ENCODE assay signal across 20 cellular contexts in the genomic region with DNA sequence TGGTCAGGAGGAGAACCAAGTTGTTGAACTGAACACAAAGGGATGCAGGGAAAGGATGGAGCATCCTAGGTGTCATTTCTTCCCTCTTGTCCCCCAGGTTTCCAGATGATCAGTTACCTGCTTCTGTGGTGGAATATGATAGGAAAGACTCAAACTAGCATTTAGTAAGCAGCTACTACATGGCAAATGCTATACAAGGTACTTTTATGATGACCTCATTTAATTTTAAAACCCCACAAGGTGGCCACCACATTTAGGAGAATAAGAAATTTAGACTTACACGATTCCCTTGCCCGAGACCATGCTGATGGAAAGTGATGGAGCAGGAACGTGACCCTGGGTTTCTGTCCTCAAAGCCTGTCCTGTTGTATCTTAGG. TPM values are rescaled to one million over a fixed set of nuclear protein-coding genes. Genes with fewer than 3 reads are reported as not detected.
DNase-seq lines count a peak whose midpoint lies in the region; ATAC-seq, FAIRE-seq and TF ChIP-seq lines count a peak whose summit lies in the region.
"Had no signal": no experiment of that assay in that cellular context is flagged by ENCODE, and none has a peak within 500 bp of the region (broad histone marks: within the 10 kb centered on the region; RNA-seq: fewer than 3 reads in every experiment).

No MANE protein-coding gene starts in this region.

- POLR2A ChIA-PET in MCF 10A (lab: Yijun Ruan, JAX) = interaction anchor here (0.7 kb wide), 1 partner anchor 26 kb away, joined by 3 read pairs; no protein-coding TSS in a partner anchor

- no TSS peak for BruUV-seq in MCF 10A (replicated peaks; lab: Mats Ljungman, UMichigan)

- no peak for FAIRE-seq in GM19239 (lab: Jason Lieb, UNC)
- FAIRE-seq: small intestine had no signal

- peak overlapping the region; percentile 78 for H3K4me3 Mint-ChIP-seq in T-helper 2 cell treated with Interferon-gamma antibody and Interleukin-4, amounts not matched to agents 5 μg/mL and 100 μg/mL, for 36 hours
- no peak overlapping the region for H3K4me3 Mint-ChIP-seq in central memory CD8-positive, alpha-beta T cell
- H3K4me3 Mint-ChIP-seq in MCF 10A (ENCODE audit: unreplicated experiment) = no peak overlapping the region
- H3K4me3 Mint-ChIP-seq: neural progenitor cell had no signal

- H3K9me3 Mint-ChIP-seq in T-helper 2 cell treated with Interferon-gamma antibody and Interleukin-4, amounts not matched to agents 5 μg/mL and 100 μg/mL, for 36 hours = no peaks in the 10 kb centered on the region
- H3K9me3 Mint-ChIP-seq in central memory CD8-positive, alpha-beta T cell = no peaks in the 10 kb centered on the region
- no peaks in the 10 kb centered on the region for H3K9me3 Mint-ChIP-seq in MCF 10A (ENCODE audit: unreplicated experiment)
- H3K9me3 Mint-ChIP-seq: neural progenitor cell had no signal

- no peak for DNase-seq in T-helper 2 cell treated with Interferon-gamma antibody and Interleukin-4, amounts not matched to agents 5 μg/mL and 100 μg/mL, for 36 hours (ENCODE audit: low spot score)
- DNase-seq in T-helper 2 cell (no peak), MCF 10A (ENCODE audit: unreplicated experiment) (no peak), AG20443 (ENCODE audit: low spot score) (no peak), GM19239 (ENCODE audit: insufficient read length, low spot score) (no peak)
- DNase-seq in central memory CD8-positive, alpha-beta T cell (ENCODE audit: low spot score in 2 of 2) = no peak
- DNase-seq: 8988T, activated gamma-delta T cell treated with Interleukin-2 at 50 U/mL for 16 hours, Caco-2, cerebellar nuclear complex, hippocampal formation, NCI-H1417, NCI-H524 treated with DMSO at 0.1 percent for 48 hours, SHP77, small intestine, transverse colon, WERI-Rb-1 had no signal

- no peak for TF ChIP-seq CTCF in MCF 10A (IDR thresholded peaks at IDR 0.05; ENCODE audit: unreplicated experiment)

- peaks cover 36% of the 10 kb centered on the region for H3K36me3 Mint-ChIP-seq in T-helper 2 cell treated with Interferon-gamma antibody and Interleukin-4, amounts not matched to agents 5 μg/mL and 100 μg/mL, for 36 hours (ENCODE audit: low read depth)
- H3K36me3 Mint-ChIP-seq in central memory CD8-positive, alpha-beta T cell (ENCODE audit: insufficient read depth) = no peaks in the 10 kb centered on the region
- H3K36me3 Mint-ChIP-seq in MCF 10A (ENCODE audit: insufficient read depth, unreplicated experiment) = no peaks in the 10 kb centered on the region
- H3K36me3 Mint-ChIP-seq: neural progenitor cell had no signal

- H3K4me1 Mint-ChIP-seq in T-helper 2 cell treated with Interferon-gamma antibody and Interleukin-4, amounts not matched to agents 5 μg/mL and 100 μg/mL, for 36 hours (ENCODE audit: low read depth) = peaks cover 64% of the 10 kb centered on the region
- peaks cover 29% of the 10 kb centered on the region for H3K4me1 Mint-ChIP-seq in central memory CD8-positive, alpha-beta T cell
- H3K4me1 Mint-ChIP-seq in MCF 10A (ENCODE audit: insufficient read depth, unreplicated experiment) = no peaks in the 10 kb centered on the region
- H3K4me1 Mint-ChIP-seq: neural progenitor cell had no signal

- H3K27ac Mint-ChIP-seq in T-helper 2 cell treated with Interferon-gamma antibody and Interleukin-4, amounts not matched to agents 5 μg/mL and 100 μg/mL, for 36 hours = peak overlapping the region; percentile 99
- peak overlapping the region; percentile 71 for H3K27ac Mint-ChIP-seq in central memory CD8-positive, alpha-beta T cell (ENCODE audit: low read depth)
- no peak overlapping the region for H3K27ac Mint-ChIP-seq in MCF 10A (ENCODE audit: low read depth, unreplicated experiment)
- H3K27ac Mint-ChIP-seq: neural progenitor cell had no signal

- ATAC-seq in GM21423 (IDR thresholded peaks at IDR 0.05; ENCODE audit: unreplicated experiment) = peak; percentile 3
- ATAC-seq in HG03175 (IDR thresholded peaks at IDR 0.05; ENCODE audit: unreplicated experiment) = peak; percentile 5
- ATAC-seq in central memory CD8-positive, alpha-beta T cell (replicated peaks; ENCODE audit: extremely low read depth, poor library complexity, severe bottlenecking) = no peak

- no peaks in the 10 kb centered on the region for H3K27me3 Mint-ChIP-seq in T-helper 2 cell treated with Interferon-gamma antibody and Interleukin-4, amounts not matched to agents 5 μg/mL and 100 μg/mL, for 36 hours (ENCODE audit: low read depth)
- H3K27me3 Mint-ChIP-seq in central memory CD8-positive, alpha-beta T cell = no peaks in the 10 kb centered on the region
- no peaks in the 10 kb centered on the region for H3K27me3 Mint-ChIP-seq in MCF 10A (ENCODE audit: insufficient read depth, unreplicated experiment)

- intact Hi-C loops in MCF 10A (cut with micrococcal nuclease) = no loop called here

- CTCF ChIA-PET in MCF 10A (lab: Yijun Ruan, JAX) = interaction anchor here (0.7 kb wide), 1 partner anchor 19 kb away, joined by 3 read pairs; no protein-coding TSS in a partner anchor

RNA-seq across cellular contexts. Expression of gene CCR4, which starts 40.9 kb away (rescaled TPM):
- not detected in 2 replicates for total RNA-seq in MCF 10A (2022)
- total RNA-seq: Caco-2 had no signal
